14 cellular contexts compared by ENCODE assay signal in genomic region chr3:42473083-42473932, GRCh38. TPM values are rescaled to one million over a fixed set of nuclear protein-coding genes. Genes with fewer than 3 reads are reported as not detected.
DNase-seq lines count a peak whose midpoint lies in the region; ATAC-seq, FAIRE-seq and TF ChIP-seq lines count a peak whose summit lies in the region.
"Had no signal": no experiment of that assay in that cellular context is flagged by ENCODE, and none has a peak within 500 bp of the region (broad histone marks: within the 10 kb centered on the region; RNA-seq: fewer than 3 reads in every experiment).

No MANE protein-coding gene starts in this region.

- H3K9ac ChIP-seq in endothelial cell of umbilical vein (replicated peaks; ENCODE audit: extremely low read depth, insufficient read depth, low read length) (peak overlapping the region; percentile 60), mesenchymal stem cell (ENCODE audit: low read length) (no peak overlapping the region)

- H3K4me1 ChIP-seq in endothelial cell of umbilical vein (ENCODE audit: control insufficient read depth, extremely low read depth, insufficient read depth, low read length) = peaks cover 32% of the 10 kb centered on the region
- peaks cover 1% of the 10 kb centered on the region for H3K4me1 ChIP-seq in mesenchymal stem cell (ENCODE audit: control insufficient read depth, insufficient read depth, low read depth, low read length)
- H3K4me1 ChIP-seq in tibial artery = peaks cover 0 to 29% (median 5%) of the 10 kb centered on the region in 4 donors

- H3K4ac ChIP-seq in mesenchymal stem cell (ENCODE audit: low read depth in 1 of 2, low read length in 2 of 2) = peak overlapping the region; percentile 27 to 61

- no peaks in the 10 kb centered on the region for H3K36me3 ChIP-seq in endothelial cell of umbilical vein (ENCODE audit: control insufficient read depth in 2 of 2, extremely low read depth in 1 of 2, insufficient read depth in 2 of 2, low read length in 2 of 2)
- no peaks in the 10 kb centered on the region for H3K36me3 ChIP-seq in mesenchymal stem cell (ENCODE audit: control insufficient read depth in 1 of 2, insufficient read depth in 2 of 2, low read depth in 1 of 2, low read length in 2 of 2)
- no peaks in the 10 kb centered on the region for H3K36me3 ChIP-seq in tibial artery

- H2AFZ ChIP-seq in endothelial cell of umbilical vein (ENCODE audit: low read depth, low read length) = peak overlapping the region; percentile 44
- H2AFZ ChIP-seq in mesenchymal stem cell (ENCODE audit: low read depth, low read length) = no peak overlapping the region

- no peak overlapping the region for H2AK5ac ChIP-seq in mesenchymal stem cell (ENCODE audit: low read length, severe bottlenecking)

- H3K9me3 ChIP-seq in endothelial cell of umbilical vein (replicated peaks; ENCODE audit: control insufficient read depth, insufficient read depth, low read length) (no peaks in the 10 kb centered on the region), mesenchymal stem cell (ENCODE audit: control insufficient read depth, low read length) (no peaks in the 10 kb centered on the region), tibial artery (no peaks in the 10 kb centered on the region)

- no peaks in the 10 kb centered on the region for H3K9me3 Mint-ChIP-seq in activated naive CD8-positive, alpha-beta T cell treated with anti-CD3 and anti-CD28 coated beads for 36 hours
- H3K9me3 Mint-ChIP-seq: nephron; T-helper 2 cell treated with Interferon-gamma antibody and Interleukin-4, amounts not matched to agents 5 μg/mL and 100 μg/mL, for 36 hours had no signal

- peak; percentile 99 for FAIRE-seq in endothelial cell of umbilical vein (lab: Jason Lieb, UNC)

- intact Hi-C loops in endothelial cell of umbilical vein (cut with micrococcal nuclease) = loop anchor here (1.0 to 5.0 kb wide), 4 partner anchors 17 to 1271 kb away; partner anchors contain the start of gene VIPR1
- intact Hi-C loops in tibial artery (cut with DNase I; ENCODE audit: low total_unique reads) = no loop called here

- no peak for TF ChIP-seq POLR2A in endothelial cell of umbilical vein (IDR thresholded peaks at IDR 0.05; ENCODE audit: low read depth, low read length)

- H2BK5ac ChIP-seq in mesenchymal stem cell (ENCODE audit: low read depth, low read length, poor library complexity, severe bottlenecking) = no peak overlapping the region

- no peak overlapping the region for H2BK15ac ChIP-seq in mesenchymal stem cell (ENCODE audit: low read depth, poor library complexity, severe bottlenecking)

- no peak overlapping the region for H4K8ac ChIP-seq in mesenchymal stem cell (ENCODE audit: low read length)

- WGBS in mesenchymal stem cell = 38% methylated on average over 10 of the region's 10 CpGs

- H3K4me1 Mint-ChIP-seq in activated naive CD8-positive, alpha-beta T cell treated with anti-CD3 and anti-CD28 coated beads for 36 hours = no peaks in the 10 kb centered on the region
- H3K4me1 Mint-ChIP-seq: nephron had no signal

- H2BK12ac ChIP-seq in mesenchymal stem cell (ENCODE audit: low read length in 2 of 2) = peak overlapping the region in 1 of 2 experiments; percentile 94

- no peaks in the 10 kb centered on the region for H3K9me1 ChIP-seq in endothelial cell of umbilical vein (replicated peaks; ENCODE audit: control insufficient read depth, extremely low read depth, insufficient read depth, low read length)

- TF ChIP-seq CTCF in endothelial cell of umbilical vein (IDR thresholded peaks at IDR 0.05; ENCODE audit: extremely low read depth in 1 of 2, insufficient read depth in 1 of 2, low read depth in 1 of 2, low read length in 2 of 2) (no peak), tibial artery (IDR thresholded peaks at IDR 0.05) (no peak)

- peak overlapping the region; percentile 81 for H4K91ac ChIP-seq in mesenchymal stem cell (ENCODE audit: low read length)

- no peaks in the 10 kb centered on the region for H4K20me1 ChIP-seq in endothelial cell of umbilical vein (replicated peaks; ENCODE audit: control insufficient read depth, extremely low read depth, insufficient read depth, low read length)

- H3K27me3 ChIP-seq in endothelial cell of umbilical vein (ENCODE audit: control insufficient read depth in 2 of 2, insufficient read depth in 2 of 2, low read length in 2 of 2) (no peaks in the 10 kb centered on the region), mesenchymal stem cell (ENCODE audit: control insufficient read depth in 1 of 2, insufficient read depth in 1 of 2, low read length in 2 of 2) (peaks cover 38 to 46% of the 10 kb centered on the region in 2 experiments), tibial artery (no peaks in the 10 kb centered on the region)

- H3K18ac ChIP-seq in mesenchymal stem cell (ENCODE audit: low read depth in 1 of 2, low read length in 2 of 2) = peak overlapping the region; percentile 16 to 88

- dilution Hi-C loops in endothelial cell of umbilical vein (cut with MboI; ENCODE audit: extremely low pct_ligation_motif_present, low sequenced_read_pairs) = no loop called here

- no peaks in the 10 kb centered on the region for H3K36me3 Mint-ChIP-seq in activated naive CD8-positive, alpha-beta T cell treated with anti-CD3 and anti-CD28 coated beads for 36 hours

- no peaks in the 10 kb centered on the region for H3K79me1 ChIP-seq in mesenchymal stem cell (replicated peaks; ENCODE audit: low read length, poor library complexity, severe bottlenecking)

- H3K4me3 ChIP-seq in endothelial cell of umbilical vein (replicated peaks in 1 of 3; ENCODE audit: insufficient read depth in 1 of 3, low read depth in 1 of 3, low read length in 3 of 3) = peak overlapping the region in 1 of 3 experiments; percentile 2
- no peak overlapping the region for H3K4me3 ChIP-seq in mesenchymal stem cell (ENCODE audit: insufficient read depth in 1 of 2, low read depth in 1 of 2, low read length in 2 of 2)
- no peak overlapping the region for H3K4me3 ChIP-seq in tibial artery

- H3K79me2 ChIP-seq in endothelial cell of umbilical vein (ENCODE audit: control insufficient read depth, insufficient read depth, low read length) = no peaks in the 10 kb centered on the region

- no peaks in the 10 kb centered on the region for H3K27me3 Mint-ChIP-seq in activated naive CD8-positive, alpha-beta T cell treated with anti-CD3 and anti-CD28 coated beads for 36 hours

- ATAC-seq in HG02870 (IDR thresholded peaks at IDR 0.05; ENCODE audit: unreplicated experiment) = no peak

- H3K27ac Mint-ChIP-seq in activated naive CD8-positive, alpha-beta T cell treated with anti-CD3 and anti-CD28 coated beads for 36 hours = no peak overlapping the region
- H3K27ac Mint-ChIP-seq: nephron; T-helper 2 cell treated with Interferon-gamma antibody and Interleukin-4, amounts not matched to agents 5 μg/mL and 100 μg/mL, for 36 hours had no signal

- H3K27ac ChIP-seq in endothelial cell of umbilical vein (ENCODE audit: insufficient read depth, low read depth, low read length) (peak overlapping the region; percentile 89), mesenchymal stem cell (ENCODE audit: low read length, poor library complexity, severe bottlenecking) (no peak overlapping the region), tibial artery (no peak overlapping the region)

- peak overlapping the region in 1 of 2 experiments; percentile 72 for H3K23ac ChIP-seq in mesenchymal stem cell (ENCODE audit: low read length in 2 of 2)

- H3K4me2 ChIP-seq in endothelial cell of umbilical vein (ENCODE audit: insufficient read depth, low read length) (peak overlapping the region; percentile 49), mesenchymal stem cell (ENCODE audit: low read length, poor library complexity, severe bottlenecking) (no peak overlapping the region)

- CTCF ChIA-PET in endothelial cell of umbilical vein (lab: Charles Lee) = interaction anchor here (1.2 to 3.2 kb wide), 8 partner anchors 17 to 244 kb away, joined by 3 to 11 read pairs (median 6); partner anchors contain the start of gene VIPR1

- DNase-seq in ELF-1 (ENCODE audit: low read depth, low spot score) = peak; percentile 35
- peak; percentile 80 for DNase-seq in OCI-M1 (lab: John Stamatoyannopoulos, UW)
- peak; percentile 92 for DNase-seq in endothelial cell of umbilical vein (ENCODE audit: low read depth, low spot score)
- peak; percentile 87 for DNase-seq in mesenchymal stem cell
- no peak for DNase-seq in HuH-7 (ENCODE audit: low spot score)
- no peak for DNase-seq in tibial artery
- no peak for DNase-seq in activated naive CD8-positive, alpha-beta T cell treated with anti-CD3 and anti-CD28 coated beads for 36 hours
- DNase-seq: activated T-cell treated with anti-CD3 and anti-CD28 coated beads, Interleukin-2, amount 50 U/mL, for 1 hour; head of caudate nucleus; MM.1S; NK-92 treated with Interleukin-12 subunit alpha and Interleukin-12 subunit beta, amount 100 ng/mL, for 24 hours had no signal

- peak overlapping the region in 1 of 2 experiments; percentile 86 for H3K14ac ChIP-seq in mesenchymal stem cell (ENCODE audit: low read length in 2 of 2)

- POLR2A ChIA-PET in endothelial cell of umbilical vein (lab: Charles Lee) = interaction anchor here (1.6 kb wide), 1 partner anchor 28 kb away, joined by 9 read pairs; the partner anchor contains the start of gene VIPR1

- peak overlapping the region; percentile 36 for H2BK120ac ChIP-seq in mesenchymal stem cell (ENCODE audit: low read depth, low read length)

- no TSS peak for BruUV-seq in endothelial cell of umbilical vein (replicated peaks; lab: Mats Ljungman, UMichigan)

- H3K4me3 Mint-ChIP-seq in activated naive CD8-positive, alpha-beta T cell treated with anti-CD3 and anti-CD28 coated beads for 36 hours = no peak overlapping the region
- H3K4me3 Mint-ChIP-seq: nephron; T-helper 2 cell treated with Interferon-gamma antibody and Interleukin-4, amounts not matched to agents 5 μg/mL and 100 μg/mL, for 36 hours had no signal

TF ChIP-seq in endothelial cell of umbilical vein, 7 proteins besides CTCF, POLR2A, EP300 and RAD21 (continues in another document):
- TF ChIP-seq MYC (IDR thresholded peaks at IDR 0.05; ENCODE audit: low read depth, low read length) (no peak), GATA2 (IDR thresholded peaks at IDR 0.05; ENCODE audit: insufficient read depth, insufficient read length, low read depth, low read length) (peak; percentile 95), JUN (IDR thresholded peaks at IDR 0.05; ENCODE audit: borderline replicate concordance, insufficient read depth, insufficient read length, low read depth) (peak; percentile 60), POLR2AphosphoS5 (IDR thresholded peaks at IDR 0.05; ENCODE audit: insufficient read depth, low read depth, low read length) (peak; percentile 91)

RNA-seq across cellular contexts. Expression of gene VIPR1, which starts 29.1 kb away (rescaled TPM):
- 0.67 and 3.8 TPM in 2 replicates for total RNA-seq in endothelial cell of umbilical vein
- 4.7 and 5.2 TPM in 2 replicates for polyA plus RNA-seq in endothelial cell of umbilical vein
- 1.6 and 2.3 TPM in 2 replicates for polyA plus RNA-seq in endothelial cell of umbilical vein (2011; cell fraction: cytosol; rRNA removed)
- 11.5 and 12.7 TPM in 2 replicates for polyA plus RNA-seq in endothelial cell of umbilical vein (2011; cell fraction: nucleus; rRNA removed)
- polyA plus RNA-seq in endothelial cell of umbilical vein (2012) = 0.11 and 0.30 TPM in 2 replicates
- polyA minus RNA-seq in endothelial cell of umbilical vein = 5.8 and 6.5 TPM in 2 replicates
- polyA minus RNA-seq in endothelial cell of umbilical vein (2011; cell fraction: cytosol; rRNA and poly(A)+ RNA removed) = not detected
- 4.2 and 5.0 TPM in 2 replicates for polyA minus RNA-seq in endothelial cell of umbilical vein (2011; cell fraction: nucleus; rRNA and poly(A)+ RNA removed)
- 3.8 TPM for polyA plus RNA-seq in mesenchymal stem cell (2013, experiment 1 of 2)
- polyA plus RNA-seq in mesenchymal stem cell (2013, experiment 2 of 2) = 3.9 TPM
- 1 to 10 TPM; 6.0 to 6.6 TPM for total RNA-seq in activated naive CD8-positive, alpha-beta T cell treated with anti-CD3 and anti-CD28 coated beads for 36 hours

Comparison
In these comparisons a context has a peak if more than half of its experiments do, and no peak if none do; other contexts are left out.
1. DNase-seq: peak in ELF-1 (single experiment), OCI-M1 (single experiment), endothelial cell of umbilical vein (single experiment) and mesenchymal stem cell (single experiment); none in HuH-7 (single experiment), tibial artery (0 of 2) and activated naive CD8-positive, alpha-beta T cell treated with anti-CD3 and anti-CD28 coated beads for 36 hours (single experiment).